9 cellular contexts compared by ENCODE assay signal in the genomic region with DNA sequence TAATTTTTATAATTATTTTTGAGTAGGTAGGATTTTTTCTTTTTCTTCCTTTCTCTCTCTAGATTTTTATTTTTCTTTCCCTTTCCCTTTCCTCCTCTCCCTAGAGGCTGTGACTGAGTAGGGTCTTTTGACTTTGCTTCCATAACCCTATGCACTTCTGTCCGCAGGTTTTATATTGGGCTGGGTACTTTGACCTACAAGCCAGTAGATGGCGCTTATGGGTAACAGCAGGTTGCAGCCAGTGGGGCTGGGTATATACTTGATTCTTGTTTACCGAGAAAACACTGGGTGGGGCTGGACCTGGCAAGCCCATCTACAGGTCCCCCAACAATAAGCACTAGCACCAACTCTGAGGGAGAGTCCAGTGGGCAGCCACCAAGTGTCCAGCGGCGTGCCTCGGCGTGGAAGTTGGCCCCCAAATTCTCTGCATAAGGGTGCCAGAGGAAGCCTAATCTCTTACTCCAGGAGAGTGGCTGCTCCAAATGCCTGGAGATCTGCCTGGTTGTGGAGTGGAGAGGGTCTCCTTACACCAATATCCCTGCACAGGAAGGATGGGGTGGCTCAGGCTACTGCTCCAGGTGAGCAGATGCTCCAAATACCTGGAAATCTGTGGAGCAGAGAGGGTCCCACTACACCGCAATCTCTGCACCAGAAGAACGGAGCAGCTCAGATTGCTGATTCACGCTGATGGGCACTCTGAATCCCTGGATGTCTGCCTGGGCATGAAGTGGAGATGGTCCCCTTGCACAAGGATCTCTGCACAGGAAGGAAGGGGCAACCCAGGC. TPM values are rescaled to one million over a fixed set of nuclear protein-coding genes. Genes with fewer than 3 reads are reported as not detected.
DNase-seq lines count a peak whose midpoint lies in the region; ATAC-seq, FAIRE-seq and TF ChIP-seq lines count a peak whose summit lies in the region.
"Not testable (repeated sequence)": the region's sequence is repeated elsewhere in the genome, so short reads cannot be mapped to it uniquely, and the experiment has no call there.
"Had no signal": no experiment of that assay in that cellular context is flagged by ENCODE, and none has a peak within 500 bp of the region (broad histone marks: within the 10 kb centered on the region; RNA-seq: fewer than 3 reads in every experiment).

No MANE protein-coding gene starts in this region.

- not testable (repeated sequence) for H3K4me2 ChIP-seq in HepG2 (ENCODE audit: low read depth, low read length)

- not testable (repeated sequence) for H3K4me1 Mint-ChIP-seq in effector memory CD8-positive, alpha-beta T cell (ENCODE audit: low read depth in 2 of 2); stimulated activated naive B cell treated with anti-CD40 and anti-IgM and Interleukin-4, amounts not matched to agents 10 μg/mL and 1 μg/mL and 100 μg/mL, for 72 hours

- not testable (repeated sequence) for H3K4me3 Mint-ChIP-seq in effector memory CD8-positive, alpha-beta T cell; stimulated activated naive B cell treated with anti-CD40 and anti-IgM and Interleukin-4, amounts not matched to agents 10 μg/mL and 1 μg/mL and 100 μg/mL, for 72 hours

- peak; percentile 66 for TF ChIP-seq CTCF in HepG2 (CRISPR knock-in tag; IDR thresholded peaks at IDR 0.05)

- H3K9me3 Mint-ChIP-seq in effector memory CD8-positive, alpha-beta T cell; stimulated activated naive B cell treated with anti-CD40 and anti-IgM and Interleukin-4, amounts not matched to agents 10 μg/mL and 1 μg/mL and 100 μg/mL, for 72 hours: not testable (repeated sequence)

- not testable (repeated sequence) for TF ChIP-seq RAD21 in HepG2 (CRISPR knock-in tag; IDR thresholded peaks at IDR 0.05)

- ATAC-seq in GM19438 (IDR thresholded peaks at IDR 0.05; ENCODE audit: low read depth, unreplicated experiment) (peak; percentile 86), HG03025 (IDR thresholded peaks at IDR 0.05; ENCODE audit: low FRiP score, unreplicated experiment) (peak; percentile 96), HepG2 (peak; percentile 92)
- ATAC-seq in effector memory CD8-positive, alpha-beta T cell (replicated peaks) = peak; percentile 84
- peak; percentile 96 to 100 for ATAC-seq in stimulated activated naive B cell treated with anti-CD40 and anti-IgM and Interleukin-4, amounts not matched to agents 10 μg/mL and 1 μg/mL and 100 μg/mL, for 72 hours (replicated peaks)

- H3K79me2 ChIP-seq in HepG2 (ENCODE audit: insufficient read depth, low read length) = not testable (repeated sequence)

- intact Hi-C loops in HepG2 (cut with micrococcal nuclease; ENCODE audit: unreplicated experiment) = not testable (repeated sequence)

- not testable (repeated sequence) for H4K20me1 ChIP-seq in HepG2 (ENCODE audit: insufficient read depth, low read length)

- not testable (repeated sequence) for BruUV-seq in HepG2 (replicated peaks; lab: Mats Ljungman, UMichigan)

- H3K9ac ChIP-seq in HepG2 (ENCODE audit: insufficient read depth, low read depth, low read length) = not testable (repeated sequence)

- not testable (repeated sequence) for H2AFZ ChIP-seq in HepG2 (ENCODE audit: low read length)

- TF ChIP-seq POLR2A in HepG2 (IDR thresholded peaks at IDR 0.05; ENCODE audit: insufficient read depth in 1 of 2, low read depth in 2 of 2, low read length in 2 of 2) = not testable (repeated sequence)

- WGBS in HepG2 (ENCODE audit: low lambda C conversion rate) = 0% methylated on average over 3 of the region's 10 CpGs

- peak; percentile 27 for DNase-seq in DMS53 treated with DMSO at 0.1 percent for 48 hours (lab: John Stamatoyannopoulos, UW; ENCODE audit: unreplicated experiment)
- DNase-seq in NCI-H1092 treated with DMSO at 0.1 percent for 48 hours (lab: John Stamatoyannopoulos, UW) = peak; percentile 6
- peak; percentile 6 for DNase-seq in activated CD4-positive, alpha-beta T cell treated with anti-CD3 and anti-CD28 coated beads, Interleukin-2, amount 50 U/mL, for 1 hour
- peak; percentile 14 to 22 (median 15) for DNase-seq in effector memory CD8-positive, alpha-beta T cell
- peak; percentile 2 for DNase-seq in HepG2 (ENCODE audit: low spot score)
- peak; percentile 17 for DNase-seq in stimulated activated naive B cell treated with anti-CD40 and anti-IgM and Interleukin-4, amounts not matched to agents 10 μg/mL and 1 μg/mL and 100 μg/mL, for 72 hours

- in situ Hi-C loops in HepG2 (cut with HindIII; ENCODE audit: extremely low pct_ligation_motif_present, low pct_unique_long_range_greater_than_20kb) = loop anchor here (10.0 kb wide), 1 partner anchor 216 kb away; no protein-coding TSS in a partner anchor

- not testable (repeated sequence) for H3K36me3 Mint-ChIP-seq in effector memory CD8-positive, alpha-beta T cell (ENCODE audit: insufficient read depth); stimulated activated naive B cell treated with anti-CD40 and anti-IgM and Interleukin-4, amounts not matched to agents 10 μg/mL and 1 μg/mL and 100 μg/mL, for 72 hours

- TF ChIP-seq EP300 in HepG2 (IDR thresholded peaks at IDR 0.05; ENCODE audit: low read depth in 2 of 2, low read length in 2 of 2); HepG2 (CRISPR knock-in tag; IDR thresholded peaks at IDR 0.05; ENCODE audit: borderline replicate concordance): not testable (repeated sequence)

- CTCF ChIA-PET in HepG2 (lab: Yijun Ruan, JAX; ENCODE audit: low intra/inter-chr PET ratio, low total read pairs) = interaction anchor here (1.5 to 1.6 kb wide), 2 partner anchors 213 to 259 kb away, joined by 4 to 15 read pairs; no protein-coding TSS in a partner anchor

- H3K4me3 ChIP-seq in HepG2 (replicated peaks in 1 of 3; ENCODE audit: insufficient read depth in 1 of 3, low read depth in 2 of 3, low read length in 3 of 3) = not testable (repeated sequence)

- not testable (repeated sequence) for H3K27ac ChIP-seq in HepG2 (ENCODE audit: extremely low read length, insufficient read depth, low read length)

- H3K9me3 ChIP-seq in HepG2 (ENCODE audit: low read length) = not testable (repeated sequence)

- FAIRE-seq in HepG2 (lab: Jason Lieb, UNC) = not testable (repeated sequence)

- H3K4me1 ChIP-seq in HepG2 (ENCODE audit: insufficient read depth, low read length) = not testable (repeated sequence)

- H3K27me3 ChIP-seq in HepG2 (ENCODE audit: control insufficient read depth in 1 of 2, insufficient read depth in 2 of 2, low read length in 2 of 2) = not testable (repeated sequence)

- H3K27me3 Mint-ChIP-seq in effector memory CD8-positive, alpha-beta T cell = peaks cover 12 to 27% of the 10 kb centered on the region in 2 donors
- peaks cover 8 to 17% of the 10 kb centered on the region in 2 donors for H3K27me3 Mint-ChIP-seq in stimulated activated naive B cell treated with anti-CD40 and anti-IgM and Interleukin-4, amounts not matched to agents 10 μg/mL and 1 μg/mL and 100 μg/mL, for 72 hours

- POLR2A ChIA-PET in HepG2 (lab: Yijun Ruan, JAX) = not testable (repeated sequence)

- not testable (repeated sequence) for H3K27ac Mint-ChIP-seq in effector memory CD8-positive, alpha-beta T cell; stimulated activated naive B cell treated with anti-CD40 and anti-IgM and Interleukin-4, amounts not matched to agents 10 μg/mL and 1 μg/mL and 100 μg/mL, for 72 hours

- not testable (repeated sequence) for H3K36me3 ChIP-seq in HepG2 (replicated peaks in 1 of 2; ENCODE audit: control insufficient read depth in 1 of 2, insufficient read depth in 2 of 2, low read length in 2 of 2)

RNA-seq across cellular contexts. Expression of gene CTAGE4, which starts 4.7 kb away (rescaled TPM):
- total RNA-seq in HepG2 (2016; rRNA removed; fragmentation: Illumina TruSeq; extraction: Trizol) = not detected in 2 replicates
- total RNA-seq in HepG2 (2016; cell fraction: cytosol; rRNA removed; fragmentation: Illumina TruSeq; extraction: Trizol; ENCODE audit: low read depth) = not detected in 2 replicates
- not detected in 2 replicates for total RNA-seq in HepG2 (2016; cell fraction: insoluble cytoplasmic fraction; rRNA removed; fragmentation: Illumina TruSeq; extraction: Trizol)
- not detected in 2 replicates for total RNA-seq in HepG2 (2016; cell fraction: membrane; rRNA removed; fragmentation: Illumina TruSeq; extraction: Trizol)
- not detected in 2 replicates for total RNA-seq in HepG2 (2016; cell fraction: nucleus; rRNA removed; fragmentation: Illumina TruSeq; extraction: Trizol)
- not detected in 2 replicates for polyA plus RNA-seq in HepG2 (2011; rRNA removed)
- polyA plus RNA-seq in HepG2 (2011; cell fraction: cytosol; rRNA removed) = not detected in 2 replicates
- not detected in 2 replicates for polyA plus RNA-seq in HepG2 (2011; cell fraction: nucleus; rRNA removed)
- not detected in 2 replicates for polyA plus RNA-seq in HepG2 (2012)
- polyA plus RNA-seq in HepG2 (2016; cell fraction: cytosol; fragmentation: Illumina TruSeq; extraction: Trizol; ENCODE audit: low read depth) = not detected in 2 replicates
- polyA plus RNA-seq in HepG2 (2016; cell fraction: insoluble cytoplasmic fraction; fragmentation: Illumina TruSeq; extraction: Trizol; ENCODE audit: low read depth) = not detected in 2 replicates
- polyA plus RNA-seq in HepG2 (2016; cell fraction: membrane; fragmentation: Illumina TruSeq; extraction: Trizol; ENCODE audit: low read depth) = not detected in 2 replicates
- not detected in 2 replicates for polyA plus RNA-seq in HepG2 (2016; cell fraction: nucleus; fragmentation: Illumina TruSeq; extraction: Trizol; ENCODE audit: insufficient read depth, low read depth)
- 0.12 and 2.7 TPM in 2 replicates for polyA minus RNA-seq in HepG2 (2011; rRNA and poly(A)+ RNA removed; ENCODE audit: low replicate concordance)
- polyA minus RNA-seq in HepG2 (2011; cell fraction: cytosol; rRNA and poly(A)+ RNA removed) = not detected in 2 replicates
- polyA minus RNA-seq in HepG2 (2011; cell fraction: nucleus; rRNA and poly(A)+ RNA removed) = 0.25 and 0.52 TPM in 2 replicates
- total RNA-seq: SJSA1 had no signal

RNA-seq across cellular contexts. Expression of gene ARHGEF35, which starts 17.1 kb away (rescaled TPM):
- total RNA-seq in HepG2 (2016; rRNA removed; fragmentation: Illumina TruSeq; extraction: Trizol) = 0.18 TPM in 1 of 2 replicates, not detected in the other
- total RNA-seq in HepG2 (2016; cell fraction: cytosol; rRNA removed; fragmentation: Illumina TruSeq; extraction: Trizol; ENCODE audit: low read depth) = not detected in 2 replicates
- 0.30 TPM in 1 of 2 replicates, not detected in the other for total RNA-seq in HepG2 (2016; cell fraction: insoluble cytoplasmic fraction; rRNA removed; fragmentation: Illumina TruSeq; extraction: Trizol)
- not detected in 2 replicates for total RNA-seq in HepG2 (2016; cell fraction: membrane; rRNA removed; fragmentation: Illumina TruSeq; extraction: Trizol)
- total RNA-seq in HepG2 (2016; cell fraction: nucleus; rRNA removed; fragmentation: Illumina TruSeq; extraction: Trizol) = 1.4 and 2.0 TPM in 2 replicates
- polyA plus RNA-seq in HepG2 (2011; rRNA removed) = 0.03 TPM in 1 of 2 replicates, not detected in the other
- not detected in 2 replicates for polyA plus RNA-seq in HepG2 (2011; cell fraction: cytosol; rRNA removed)
- 0.07 TPM in 1 of 2 replicates, not detected in the other for polyA plus RNA-seq in HepG2 (2011; cell fraction: nucleus; rRNA removed)
- polyA plus RNA-seq in HepG2 (2012) = 0.12 and 0.13 TPM in 2 replicates
- polyA plus RNA-seq in HepG2 (2016; cell fraction: cytosol; fragmentation: Illumina TruSeq; extraction: Trizol; ENCODE audit: low read depth) = not detected in 2 replicates
- polyA plus RNA-seq in HepG2 (2016; cell fraction: insoluble cytoplasmic fraction; fragmentation: Illumina TruSeq; extraction: Trizol; ENCODE audit: low read depth) = 0.16 TPM in 1 of 2 replicates, not detected in the other
- not detected in 2 replicates for polyA plus RNA-seq in HepG2 (2016; cell fraction: membrane; fragmentation: Illumina TruSeq; extraction: Trizol; ENCODE audit: low read depth)
- 0.31 and 0.57 TPM in 2 replicates for polyA plus RNA-seq in HepG2 (2016; cell fraction: nucleus; fragmentation: Illumina TruSeq; extraction: Trizol; ENCODE audit: insufficient read depth, low read depth)
- polyA minus RNA-seq in HepG2 (2011; rRNA and poly(A)+ RNA removed; ENCODE audit: low replicate concordance) = 1.2 TPM in 1 of 2 replicates, not detected in the other
- polyA minus RNA-seq in HepG2 (2011; cell fraction: cytosol; rRNA and poly(A)+ RNA removed) = not detected in 2 replicates
- 1.9 and 3.6 TPM in 2 replicates for polyA minus RNA-seq in HepG2 (2011; cell fraction: nucleus; rRNA and poly(A)+ RNA removed)

RNA-seq across cellular contexts. Expression of gene OR2A14, which starts 55.6 kb away (rescaled TPM):
- total RNA-seq in HepG2 (2016; rRNA removed; fragmentation: Illumina TruSeq; extraction: Trizol) = not detected in 2 replicates
- total RNA-seq in HepG2 (2016; cell fraction: cytosol; rRNA removed; fragmentation: Illumina TruSeq; extraction: Trizol; ENCODE audit: low read depth) = not detected in 2 replicates
- total RNA-seq in HepG2 (2016; cell fraction: insoluble cytoplasmic fraction; rRNA removed; fragmentation: Illumina TruSeq; extraction: Trizol) = not detected in 2 replicates
- total RNA-seq in HepG2 (2016; cell fraction: membrane; rRNA removed; fragmentation: Illumina TruSeq; extraction: Trizol) = not detected in 2 replicates
- total RNA-seq in HepG2 (2016; cell fraction: nucleus; rRNA removed; fragmentation: Illumina TruSeq; extraction: Trizol) = not detected in 2 replicates
- not detected in 2 replicates for polyA plus RNA-seq in HepG2 (2011; rRNA removed)
- not detected in 2 replicates for polyA plus RNA-seq in HepG2 (2011; cell fraction: cytosol; rRNA removed)
- not detected in 2 replicates for polyA plus RNA-seq in HepG2 (2011; cell fraction: nucleus; rRNA removed)
- polyA plus RNA-seq in HepG2 (2012) = not detected in 2 replicates
- polyA plus RNA-seq in HepG2 (2016; cell fraction: cytosol; fragmentation: Illumina TruSeq; extraction: Trizol; ENCODE audit: low read depth) = not detected in 2 replicates
- not detected in 2 replicates for polyA plus RNA-seq in HepG2 (2016; cell fraction: insoluble cytoplasmic fraction; fragmentation: Illumina TruSeq; extraction: Trizol; ENCODE audit: low read depth)
- not detected in 2 replicates for polyA plus RNA-seq in HepG2 (2016; cell fraction: membrane; fragmentation: Illumina TruSeq; extraction: Trizol; ENCODE audit: low read depth)
- polyA plus RNA-seq in HepG2 (2016; cell fraction: nucleus; fragmentation: Illumina TruSeq; extraction: Trizol; ENCODE audit: insufficient read depth, low read depth) = not detected in 2 replicates
- 0.14 TPM in 1 of 2 replicates, not detected in the other for polyA minus RNA-seq in HepG2 (2011; rRNA and poly(A)+ RNA removed; ENCODE audit: low replicate concordance)
- not detected in 2 replicates for polyA minus RNA-seq in HepG2 (2011; cell fraction: cytosol; rRNA and poly(A)+ RNA removed)
- polyA minus RNA-seq in HepG2 (2011; cell fraction: nucleus; rRNA and poly(A)+ RNA removed) = not detected in 2 replicates
- total RNA-seq: SJSA1 had no signal
